In genomic region chr11:93737904-93738612, GRCh38 we compare ENCODE assay signal across 9 cellular contexts. TPM values are rescaled to one million over a fixed set of nuclear protein-coding genes. Genes with fewer than 3 reads are reported as not detected.
A peak's percentile ranks its signal among the peaks of the same experiment; 100 is the strongest.
DNase-seq lines count a peak whose midpoint lies in the region; ATAC-seq, FAIRE-seq and TF ChIP-seq lines count a peak whose summit lies in the region.
"Had no signal": no experiment of that assay in that cellular context is flagged by ENCODE, and none has a peak within 500 bp of the region (broad histone marks: within the 10 kb centered on the region; RNA-seq: fewer than 3 reads in every experiment).

No MANE protein-coding gene starts in this region.

- BruUV-seq in K562 (replicated peaks; lab: Mats Ljungman, UMichigan), result no TSS peak

- no peaks in the 10 kb centered on the region for H3K27me3 Mint-ChIP-seq in naive thymus-derived CD8-positive, alpha-beta T cell

- H3K4me1 Mint-ChIP-seq in naive thymus-derived CD8-positive, alpha-beta T cell, result peaks cover 22 to 88% (median 78%) of the 10 kb centered on the region in 4 donors

- no peak for TF ChIP-seq CTCF in LNCaP clone FGC (IDR thresholded peaks at IDR 0.05; ENCODE audit: control insufficient read depth, extremely low read depth, insufficient read depth)
- TF ChIP-seq CTCF in K562 (IDR thresholded peaks at IDR 0.05 in 2 of 3, conservative IDR thresholded peaks at IDR 0.05 in 1 of 3; ENCODE audit: insufficient read depth in 2 of 3, low read depth in 1 of 3, low read length in 3 of 3), result no peak

- H3K36me3 Mint-ChIP-seq in naive thymus-derived CD8-positive, alpha-beta T cell, result peaks cover 0 to 78% (median 36%) of the 10 kb centered on the region in 3 donors

- DNase-seq in DMS53 treated with DMSO at 0.1 percent for 48 hours (lab: John Stamatoyannopoulos, UW; ENCODE audit: unreplicated experiment) (peak; percentile 44), LNCaP clone FGC (ENCODE audit: low read depth) (no peak), K562 (ENCODE audit: extremely low read depth in 1 of 4, low spot score in 3 of 4) (no peak), cerebellar nuclear complex (lab: John Stamatoyannopoulos, UW) (no peak), NCI-H446 treated with DMSO at 0.1 percent for 48 hours (lab: John Stamatoyannopoulos, UW) (no peak)
- DNase-seq in naive thymus-derived CD8-positive, alpha-beta T cell, result no peak
- DNase-seq: hippocampal formation had no signal

- H3K79me2 ChIP-seq in K562 (ENCODE audit: control insufficient read depth, insufficient read depth, low read length), result peaks cover 100% of the 10 kb centered on the region

- peaks cover 75% of the 10 kb centered on the region for H3K36me3 ChIP-seq in K562 (ENCODE audit: control insufficient read depth, insufficient read depth, low read length)

- H3K9ac ChIP-seq in K562 (ENCODE audit: insufficient read depth in 1 of 2, low read depth in 2 of 2, low read length in 2 of 2), result peak overlapping the region in 1 of 2 experiments; percentile 99; a peak in 3 of 4 replicates

- CTCF ChIA-PET in K562 (lab: Yijun Ruan, JAX; ENCODE audit: low intra/inter-chr PET ratio), result no interaction called here

- FAIRE-seq in K562 (lab: Jason Lieb, UNC), result no peak

- H4K20me1 ChIP-seq in K562 (replicated peaks; ENCODE audit: control insufficient read depth, insufficient read depth, low read length), result peaks cover 4% of the 10 kb centered on the region

- H3K27me3 ChIP-seq in K562 (ENCODE audit: control insufficient read depth in 2 of 2, insufficient read depth in 2 of 2, low read length in 2 of 2), result no peaks in the 10 kb centered on the region

- ATAC-seq in K562 (no peak), GM19463 (IDR thresholded peaks at IDR 0.05; ENCODE audit: unreplicated experiment) (no peak), HG03025 (IDR thresholded peaks at IDR 0.05; ENCODE audit: low FRiP score, unreplicated experiment) (no peak)
- ATAC-seq in naive thymus-derived CD8-positive, alpha-beta T cell, result no peak

- H3K4me3 ChIP-seq in LNCaP clone FGC (ENCODE audit: low read depth, low read length) (peak overlapping the region; percentile 95), K562 (peak overlapping the region; percentile 79)

- H3K27ac Mint-ChIP-seq in naive thymus-derived CD8-positive, alpha-beta T cell, result peak overlapping the region; percentile 9 to 100 (median 87)

- 4% methylated on average over 6 of the region's 6 CpGs for WGBS in K562 (ENCODE audit: insufficient coverage, low coverage, missing lambda C conversion rate)

- peaks cover 3 to 4% of the 10 kb centered on the region in 2 experiments; a peak in 4 of 5 replicates for H3K4me1 ChIP-seq in K562 (replicated peaks in 1 of 2; ENCODE audit: control insufficient read depth in 2 of 2, insufficient read depth in 2 of 2, low read length in 2 of 2)

- no peaks in the 10 kb centered on the region for H3K9me3 Mint-ChIP-seq in naive thymus-derived CD8-positive, alpha-beta T cell

- H3K9me3 ChIP-seq in K562 (replicated peaks; ENCODE audit: control insufficient read depth, insufficient read depth, low read depth, low read length), result no peaks in the 10 kb centered on the region

- in situ Hi-C loops in K562 (cut with MboI), result no loop called here

- intact Hi-C loops in K562 (cut with micrococcal nuclease), result no loop called here

- no peak for TF ChIP-seq RAD21 in K562 (CRISPR knock-in tag; conservative IDR thresholded peaks at IDR 0.05 in 1 of 2, IDR thresholded peaks at IDR 0.05 in 1 of 2)

- POLR2A ChIA-PET in K562 (lab: Yijun Ruan, JAX), result interaction anchor here (0.6 to 5.1 kb wide), 7 partner anchors 9 to 46 kb away, joined by 3 to 98 read pairs (median 5); partner anchors contain the start of gene MED17
- POLR2A ChIA-PET in naive thymus-derived CD8-positive, alpha-beta T cell (lab: Charles Lee), result interaction anchor here (0.6 to 5.3 kb wide), 2 partner anchors 26 to 46 kb away, joined by 4 to 118 read pairs; partner anchors contain the start of gene MED17

- H3K4me2 ChIP-seq in K562 (ENCODE audit: insufficient read depth, low read length), result peak overlapping the region; percentile 95

- peak overlapping the region; percentile 98 for H3K27ac ChIP-seq in K562 (ENCODE audit: extremely low read depth, low read depth, low read length)

- TF ChIP-seq POLR2A in K562 (conservative IDR thresholded peaks at IDR 0.05), result no peak; the same call in 1 of the 2 replicates

- no peak overlapping the region for H2AFZ ChIP-seq in K562 (ENCODE audit: low read depth, low read length)

- peak overlapping the region; percentile 86 to 100 (median 100) for H3K4me3 Mint-ChIP-seq in naive thymus-derived CD8-positive, alpha-beta T cell

- no peak for TF ChIP-seq EP300 in K562 (IDR thresholded peaks at IDR 0.05; ENCODE audit: low read length)

- no peaks in the 10 kb centered on the region for H3K9me1 ChIP-seq in K562 (ENCODE audit: control insufficient read depth, insufficient read depth, low read length)

TF ChIP-seq in K562, 482 proteins besides CTCF, POLR2A, EP300 and RAD21 (continues in another document):
- no peak for TF ChIP-seq NCOA1 (IDR thresholded peaks at IDR 0.05; ENCODE audit: low read depth)
- no peak for TF ChIP-seq FOXA1 (IDR thresholded peaks at IDR 0.05; ENCODE audit: borderline replicate concordance)
- TF ChIP-seq JUND (IDR thresholded peaks at IDR 0.05; ENCODE audit: borderline replicate concordance, low read depth, low read length), result peak; percentile 30; the same call in 1 of the 2 replicates
- peak; percentile 46; the same call in 1 of the 3 replicates for TF ChIP-seq JUND (tag; IDR thresholded peaks at IDR 0.05; ENCODE audit: borderline replicate concordance, low read depth, low read length)

RNA-seq across cellular contexts. Expression of gene TAF1D, which starts 3.2 kb away (rescaled TPM):
- 288 and 1,250 TPM in 2 replicates for total RNA-seq in K562 (2011; cell fraction: chromatin; rRNA removed; ENCODE audit: low replicate concordance)
- total RNA-seq in K562 (2011; cell fraction: nucleolus; rRNA removed), result 323 and 380 TPM in 2 replicates
- 528 and 703 TPM in 2 replicates for total RNA-seq in K562 (2011; cell fraction: nucleoplasm; rRNA removed)
- total RNA-seq in K562 (2014; rRNA removed), result 155 and 182 TPM in 2 replicates
- total RNA-seq in K562 (2014; rRNA removed; fragmentation: Illumina TruSeq; extraction: Trizol), result 313 and 326 TPM in 2 replicates
- total RNA-seq in K562 (2015; rRNA removed; fragmentation: Illumina TruSeq; extraction: Trizol), result 301 and 347 TPM in 2 replicates
- total RNA-seq in K562 (2021), result 189 and 193 TPM in 2 replicates
- polyA plus RNA-seq in K562 (2011; rRNA removed), result 208 and 270 TPM in 2 replicates
- 21.9 and 72.7 TPM in 2 replicates for polyA plus RNA-seq in K562 (2011; cell fraction: cytosol; rRNA removed)
- 340 and 474 TPM in 2 replicates for polyA plus RNA-seq in K562 (2011; cell fraction: nucleus; rRNA removed)
- polyA plus RNA-seq in K562 (2012), result 127 and 137 TPM in 2 replicates
- 203 and 250 TPM in 2 replicates for polyA plus RNA-seq in K562 (2014; fragmentation: Illumina TruSeq; extraction: Trizol)
- polyA plus RNA-seq in K562 (2014; fragmentation: Nextera tagmentation; extraction: Ambion mirVana), result 100 to 1,000 TPM; 122 to 123 TPM
- 245 and 293 TPM in 2 replicates for polyA plus RNA-seq in K562 (2014; rRNA removed)
- 237 and 271 TPM in 2 replicates for polyA minus RNA-seq in K562 (2011; rRNA and poly(A)+ RNA removed)
- polyA minus RNA-seq in K562 (2011; cell fraction: cytosol; rRNA and poly(A)+ RNA removed), result 59.7 and 102 TPM in 2 replicates
- polyA minus RNA-seq in K562 (2011; cell fraction: nucleus; rRNA and poly(A)+ RNA removed), result 469 and 813 TPM in 2 replicates
- 100 to 1,000 TPM; 210 to 215 TPM for total RNA-seq in naive thymus-derived CD8-positive, alpha-beta T cell
- polyA plus RNA-seq in naive thymus-derived CD8-positive, alpha-beta T cell, result 10 to 100 TPM; 22.3 to 25.3 (median 22.4) TPM

RNA-seq across cellular contexts. Expression of gene C11orf54, which starts 3.4 kb away (rescaled TPM):
- total RNA-seq in K562 (2011; cell fraction: chromatin; rRNA removed; ENCODE audit: low replicate concordance), result 16.6 and 50.4 TPM in 2 replicates
- total RNA-seq in K562 (2011; cell fraction: nucleolus; rRNA removed), result 8.3 and 11.8 TPM in 2 replicates
- 15.0 and 27.5 TPM in 2 replicates for total RNA-seq in K562 (2011; cell fraction: nucleoplasm; rRNA removed)
- total RNA-seq in K562 (2014; rRNA removed) (12.0 and 13.4 TPM in 2 replicates), K562 (2014; rRNA removed; fragmentation: Illumina TruSeq; extraction: Trizol) (23.1 and 30.5 TPM in 2 replicates), K562 (2015; rRNA removed; fragmentation: Illumina TruSeq; extraction: Trizol) (15.3 and 16.8 TPM in 2 replicates), K562 (2021) (13.1 and 15.6 TPM in 2 replicates)
- polyA plus RNA-seq in K562 (2011; rRNA removed) (26.7 and 33.0 TPM in 2 replicates), K562 (2014; fragmentation: Illumina TruSeq; extraction: Trizol) (24.3 and 25.0 TPM in 2 replicates), K562 (2014; fragmentation: Nextera tagmentation; extraction: Ambion mirVana) (10 to 100 TPM; 31.5 to 31.7 TPM), K562 (2014; rRNA removed) (15.9 and 18.3 TPM in 2 replicates)
- 4.4 and 11.8 TPM in 2 replicates for polyA plus RNA-seq in K562 (2011; cell fraction: cytosol; rRNA removed)
- 11.0 and 29.8 TPM in 2 replicates for polyA plus RNA-seq in K562 (2011; cell fraction: nucleus; rRNA removed)
- polyA plus RNA-seq in K562 (2012), result 13.4 and 23.0 TPM in 2 replicates
- polyA minus RNA-seq in K562 (2011; rRNA and poly(A)+ RNA removed), result 19.7 and 24.9 TPM in 2 replicates
- 8.9 and 11.4 TPM in 2 replicates for polyA minus RNA-seq in K562 (2011; cell fraction: cytosol; rRNA and poly(A)+ RNA removed)
- 4.7 and 9.4 TPM in 2 replicates for polyA minus RNA-seq in K562 (2011; cell fraction: nucleus; rRNA and poly(A)+ RNA removed)
- 10 to 100 TPM; 45.9 to 49.2 TPM for total RNA-seq in naive thymus-derived CD8-positive, alpha-beta T cell
- 10 to 100 TPM; 18.7 to 21.6 (median 19.4) TPM for polyA plus RNA-seq in naive thymus-derived CD8-positive, alpha-beta T cell

RNA-seq across cellular contexts. Expression of gene MED17, which starts 46.0 kb away (rescaled TPM):
- 55.0 and 121 TPM in 2 replicates for total RNA-seq in K562 (2011; cell fraction: chromatin; rRNA removed; ENCODE audit: low replicate concordance)
- total RNA-seq in K562 (2011; cell fraction: nucleolus; rRNA removed), result 36.2 and 37.2 TPM in 2 replicates
- total RNA-seq in K562 (2011; cell fraction: nucleoplasm; rRNA removed), result 65.5 and 106 TPM in 2 replicates
- total RNA-seq in K562 (2014; rRNA removed) (29.8 and 30.7 TPM in 2 replicates), K562 (2014; rRNA removed; fragmentation: Illumina TruSeq; extraction: Trizol) (34.5 and 35.1 TPM in 2 replicates), K562 (2015; rRNA removed; fragmentation: Illumina TruSeq; extraction: Trizol) (31.5 and 32.4 TPM in 2 replicates), K562 (2021) (34.7 and 35.0 TPM in 2 replicates)
- polyA plus RNA-seq in K562 (2011; rRNA removed) (20.3 and 22.0 TPM in 2 replicates), K562 (2014; fragmentation: Illumina TruSeq; extraction: Trizol) (22.1 and 26.8 TPM in 2 replicates), K562 (2014; fragmentation: Nextera tagmentation; extraction: Ambion mirVana) (1 to 10 TPM; 6.7 to 7.7 TPM), K562 (2014; rRNA removed) (21.5 and 21.7 TPM in 2 replicates)
- 7.8 and 8.2 TPM in 2 replicates for polyA plus RNA-seq in K562 (2011; cell fraction: cytosol; rRNA removed)
- 31.3 and 40.5 TPM in 2 replicates for polyA plus RNA-seq in K562 (2011; cell fraction: nucleus; rRNA removed)
- 12.7 and 15.4 TPM in 2 replicates for polyA plus RNA-seq in K562 (2012)
- 30.5 and 37.4 TPM in 2 replicates for polyA minus RNA-seq in K562 (2011; rRNA and poly(A)+ RNA removed)
- 11.0 and 14.2 TPM in 2 replicates for polyA minus RNA-seq in K562 (2011; cell fraction: cytosol; rRNA and poly(A)+ RNA removed)
- 36.9 and 49.5 TPM in 2 replicates for polyA minus RNA-seq in K562 (2011; cell fraction: nucleus; rRNA and poly(A)+ RNA removed)
- total RNA-seq in naive thymus-derived CD8-positive, alpha-beta T cell, result 10 to 100 TPM; 61.7 to 62.2 TPM
- 10 to 100 TPM in 2 of 3 donors, 1 to 10 TPM in 1; 7.7 to 20.0 (median 17.1) TPM for polyA plus RNA-seq in naive thymus-derived CD8-positive, alpha-beta T cell
